ENCODE assay signal across 16 cellular contexts in genomic region chr6:26454641-26455040, GRCh38. TPM values are rescaled to one million over a fixed set of nuclear protein-coding genes. Genes with fewer than 3 reads are reported as not detected.
"Had no signal": no experiment of that assay in that cellular context is flagged by ENCODE, and none has a peak within 500 bp of the region (broad histone marks: within the 10 kb centered on the region; RNA-seq: fewer than 3 reads in every experiment).

No MANE protein-coding gene starts in this region.

- DNase-seq: activated CD4-positive, CD25-positive, alpha-beta regulatory T cell treated with anti-CD3 and anti-CD28 coated beads, Interleukin-2, amount 50 U/mL, for 72 hours; activated naive CD4-positive, alpha-beta T cell treated with anti-CD3 and anti-CD28 coated beads, Interleukin-2, amount 10 ng/mL, durations not matched to agents 7 days and 5 days; adrenal gland; foreskin melanocyte; left ventricle myocardium inferior; naive B cell; thyroid gland; uterus had no signal

- H3K4me3 Mint-ChIP-seq: activated naive CD4-positive, alpha-beta T cell treated with anti-CD3 and anti-CD28 coated beads, Interleukin-2, amount 10 ng/mL, durations not matched to agents 7 days and 5 days; stimulated activated effector memory CD8-positive, alpha-beta T cell treated with anti-CD3 and anti-CD28 coated beads, Interleukin-12 subunit alpha, Interleukin-12 subunit beta, amount 100 ng/mL, for 72 hours had no signal

- H3K27ac Mint-ChIP-seq: activated naive CD4-positive, alpha-beta T cell treated with anti-CD3 and anti-CD28 coated beads, Interleukin-2, amount 10 ng/mL, durations not matched to agents 7 days and 5 days; activated T-helper 2 cell treated with anti-CD3 and anti-CD28 coated beads, Interferon-gamma antibody, Interleukin-2, Interleukin-4, amounts not matched to agents 10 μg/mL and 5 μg/mL and 100 μg/mL, durations not matched to agents 14 hours and 24 hours and 36 hours; naive B cell had no signal

- ATAC-seq: esophagus mucosa; stimulated activated effector memory CD8-positive, alpha-beta T cell treated with anti-CD3 and anti-CD28 coated beads, Interleukin-12 subunit alpha, Interleukin-12 subunit beta, amount 100 ng/mL, for 72 hours had no signal

- H3K9me3 ChIP-seq: adrenal gland, left ventricle myocardium inferior, thyroid gland, uterus had no signal

- H3K9me3 Mint-ChIP-seq: activated naive CD4-positive, alpha-beta T cell treated with anti-CD3 and anti-CD28 coated beads, Interleukin-2, amount 10 ng/mL, durations not matched to agents 7 days and 5 days; activated T-helper 2 cell treated with anti-CD3 and anti-CD28 coated beads, Interferon-gamma antibody, Interleukin-2, Interleukin-4, amounts not matched to agents 10 μg/mL and 5 μg/mL and 100 μg/mL, durations not matched to agents 14 hours and 24 hours and 36 hours; naive B cell; stimulated activated effector memory CD8-positive, alpha-beta T cell treated with anti-CD3 and anti-CD28 coated beads, Interleukin-12 subunit alpha, Interleukin-12 subunit beta, amount 100 ng/mL, for 72 hours had no signal

- H3K27me3 Mint-ChIP-seq: activated naive CD4-positive, alpha-beta T cell treated with anti-CD3 and anti-CD28 coated beads, Interleukin-2, amount 10 ng/mL, durations not matched to agents 7 days and 5 days; naive B cell had no signal

- H3K27ac ChIP-seq: adrenal gland, cardiac muscle cell, left ventricle myocardium inferior, parathyroid adenoma, thyroid gland, uterus had no signal

RNA-seq across cellular contexts. Expression of gene BTN1A1, which starts 45.5 kb away (rescaled TPM):
- total RNA-seq: activated T-helper 2 cell treated with anti-CD3 and anti-CD28 coated beads, Interferon-gamma antibody, Interleukin-2, Interleukin-4, amounts not matched to agents 10 μg/mL and 5 μg/mL and 100 μg/mL, durations not matched to agents 14 hours and 24 hours and 36 hours; adrenal gland; cardiac muscle cell; esophagus mucosa; kidney epithelial cell; left ventricle myocardium inferior; mononuclear cell; renal cortical epithelial cell; thyroid gland had no signal
